18 cellular contexts compared by ENCODE assay signal in the genomic region with DNA sequence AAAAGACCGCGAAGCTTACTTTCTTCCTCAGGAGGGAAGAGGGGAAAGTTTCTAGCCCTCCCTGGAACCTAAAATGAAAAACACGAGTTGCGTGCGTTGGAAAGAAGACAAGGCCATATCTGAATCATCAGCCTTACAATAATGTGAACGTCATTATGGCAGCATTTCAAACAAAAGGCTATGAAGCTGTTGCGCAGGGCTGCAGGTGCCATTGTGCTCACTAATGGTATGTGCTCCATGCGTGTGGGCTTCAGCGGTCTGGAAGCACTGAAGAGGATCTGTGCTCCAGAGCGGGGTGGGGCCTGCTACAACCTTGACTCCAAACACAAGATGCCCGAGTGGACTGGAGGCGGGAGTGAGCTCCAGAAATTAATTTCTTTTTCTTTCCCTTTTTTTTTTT. TPM values are rescaled to one million over a fixed set of nuclear protein-coding genes. Genes with fewer than 3 reads are reported as not detected.
A peak's percentile ranks its signal among the peaks of the same experiment; 100 is the strongest.
DNase-seq lines count a peak whose midpoint lies in the region; ATAC-seq, FAIRE-seq and TF ChIP-seq lines count a peak whose summit lies in the region.
"Had no signal": no experiment of that assay in that cellular context is flagged by ENCODE, and none has a peak within 500 bp of the region (broad histone marks: within the 10 kb centered on the region; RNA-seq: fewer than 3 reads in every experiment).

No MANE protein-coding gene starts in this region.

- no TSS peak for BruUV-seq in K562 (replicated peaks; lab: Mats Ljungman, UMichigan)

- no peaks in the 10 kb centered on the region for H3K9me1 ChIP-seq in K562 (ENCODE audit: control insufficient read depth, insufficient read depth, low read length)

- peaks cover 18% of the 10 kb centered on the region for H3K4me1 Mint-ChIP-seq in activated CD8-positive, alpha-beta memory T cell treated with anti-CD3 and anti-CD28 coated beads, Interleukin-2, amount 10 ng/mL, durations not matched to agents 7 days and 5 days

- H3K27ac Mint-ChIP-seq in activated CD8-positive, alpha-beta memory T cell treated with anti-CD3 and anti-CD28 coated beads, Interleukin-2, amount 10 ng/mL, durations not matched to agents 7 days and 5 days: no peak overlapping the region
- H3K27ac Mint-ChIP-seq: CD8-positive, alpha-beta memory T cell had no signal

- no peak for TF ChIP-seq POLR2A in K562 (conservative IDR thresholded peaks at IDR 0.05)

- CTCF ChIA-PET in activated CD8-positive, alpha-beta memory T cell treated with anti-CD3 and anti-CD28 coated beads, Interleukin-2, amount 10 ng/mL, durations not matched to agents 7 days and 5 days (lab: Charles Lee): no interaction called here
- CTCF ChIA-PET in K562 (lab: Yijun Ruan, JAX; ENCODE audit: low intra/inter-chr PET ratio): no interaction called here

- ATAC-seq in activated CD8-positive, alpha-beta memory T cell treated with anti-CD3 and anti-CD28 coated beads, Interleukin-2, amount 10 ng/mL, durations not matched to agents 7 days and 5 days: no peak
- no peak; the same call in 2 of the 3 replicates for ATAC-seq in K562

- H3K27me3 Mint-ChIP-seq in activated CD8-positive, alpha-beta memory T cell treated with anti-CD3 and anti-CD28 coated beads, Interleukin-2, amount 10 ng/mL, durations not matched to agents 7 days and 5 days: no peaks in the 10 kb centered on the region
- H3K27me3 Mint-ChIP-seq: CD8-positive, alpha-beta memory T cell had no signal

- H3K36me3 Mint-ChIP-seq in activated CD8-positive, alpha-beta memory T cell treated with anti-CD3 and anti-CD28 coated beads, Interleukin-2, amount 10 ng/mL, durations not matched to agents 7 days and 5 days: peaks cover 1% of the 10 kb centered on the region
- H3K36me3 Mint-ChIP-seq: CD8-positive, alpha-beta memory T cell had no signal

- H3K79me2 ChIP-seq in K562 (ENCODE audit: control insufficient read depth, insufficient read depth, low read length): no peaks in the 10 kb centered on the region

- H3K4me3 ChIP-seq in K562 (no peak overlapping the region), fibroblast of pulmonary artery (replicated peaks; ENCODE audit: low read depth, low read length) (no peak overlapping the region)
- H3K4me3 ChIP-seq: BLaER1, PC-9 had no signal

- intact Hi-C loops in K562 (cut with micrococcal nuclease): no loop called here

- no peak overlapping the region for H3K27ac ChIP-seq in K562 (ENCODE audit: extremely low read depth, low read depth, low read length)
- H3K27ac ChIP-seq: 22Rv1, BLaER1 had no signal

- peak overlapping the region; percentile 63 for H2AFZ ChIP-seq in K562 (ENCODE audit: low read depth, low read length)
- H2AFZ ChIP-seq: PC-9 had no signal

- no peaks in the 10 kb centered on the region for H3K36me3 ChIP-seq in K562 (ENCODE audit: control insufficient read depth, insufficient read depth, low read length)
- H3K36me3 ChIP-seq: BLaER1 had no signal

- H3K9ac ChIP-seq in K562 (ENCODE audit: insufficient read depth in 1 of 2, low read depth in 2 of 2, low read length in 2 of 2): no peak overlapping the region
- H3K9ac ChIP-seq: BLaER1 had no signal

- no peak for TF ChIP-seq EP300 in K562 (IDR thresholded peaks at IDR 0.05; ENCODE audit: low read length)

- no peak for FAIRE-seq in K562 (lab: Jason Lieb, UNC)

- no peak overlapping the region for H3K4me3 Mint-ChIP-seq in activated CD8-positive, alpha-beta memory T cell treated with anti-CD3 and anti-CD28 coated beads, Interleukin-2, amount 10 ng/mL, durations not matched to agents 7 days and 5 days
- H3K4me3 Mint-ChIP-seq: CD8-positive, alpha-beta memory T cell had no signal

- in situ Hi-C loops in K562 (cut with MboI): no loop called here

- TF ChIP-seq CTCF in K562 (IDR thresholded peaks at IDR 0.05 in 2 of 3, conservative IDR thresholded peaks at IDR 0.05 in 1 of 3; ENCODE audit: insufficient read depth in 2 of 3, low read depth in 1 of 3, low read length in 3 of 3) (no peak), fibroblast of pulmonary artery (IDR thresholded peaks at IDR 0.05; ENCODE audit: low read length, missing control alignments) (no peak), GM10266 (IDR thresholded peaks at IDR 0.05; ENCODE audit: control insufficient read depth, insufficient read depth, low read depth, missing control alignments) (no peak)

- H3K27me3 ChIP-seq in K562 (ENCODE audit: control insufficient read depth in 2 of 2, insufficient read depth in 2 of 2, low read length in 2 of 2): no peaks in the 10 kb centered on the region
- H3K27me3 ChIP-seq: BLaER1 had no signal

- no peak for TF ChIP-seq RAD21 in K562 (CRISPR knock-in tag; conservative IDR thresholded peaks at IDR 0.05 in 1 of 2, IDR thresholded peaks at IDR 0.05 in 1 of 2)

- 76% methylated on average over 12 of the region's 12 CpGs for WGBS in K562 (ENCODE audit: insufficient coverage, low coverage, missing lambda C conversion rate)

- no peak overlapping the region for H3K4me2 ChIP-seq in K562 (ENCODE audit: insufficient read depth, low read length)
- H3K4me2 ChIP-seq: BLaER1, PC-9 had no signal

- H3K9me3 ChIP-seq in K562 (replicated peaks; ENCODE audit: control insufficient read depth, insufficient read depth, low read depth, low read length): no peaks in the 10 kb centered on the region
- H3K9me3 ChIP-seq: BLaER1 had no signal

- POLR2A ChIA-PET in K562 (lab: Yijun Ruan, JAX): interaction anchor here (0.6 kb wide), 1 partner anchor 12 kb away, joined by 3 read pairs; no protein-coding TSS in a partner anchor

- H4K20me1 ChIP-seq in K562 (replicated peaks; ENCODE audit: control insufficient read depth, insufficient read depth, low read length): no peaks in the 10 kb centered on the region
- H4K20me1 ChIP-seq: BLaER1 had no signal

- peak; percentile 32 for DNase-seq in activated CD8-positive, alpha-beta memory T cell treated with anti-CD3 and anti-CD28 coated beads for 24 hours
- DNase-seq in activated CD8-positive, alpha-beta memory T cell treated with anti-CD3 and anti-CD28 coated beads, Interleukin-2, amount 10 ng/mL, durations not matched to agents 7 days and 5 days: no peak
- DNase-seq in K562 (ENCODE audit: extremely low read depth in 1 of 4, low spot score in 3 of 4): no peak
- DNase-seq in fibroblast of pulmonary artery (ENCODE audit: low read depth): peak; percentile 57
- DNase-seq in stimulated activated CD8-positive, alpha-beta memory T cell treated with anti-CD3 and anti-CD28 coated beads, Interleukin-4, amount 100 ng/mL, for 48 hours: peak; percentile 20
- DNase-seq in NCI-H345 treated with DMSO at 0.1 percent for 48 hours (lab: John Stamatoyannopoulos, UW; ENCODE audit: unreplicated experiment): no peak
- DNase-seq in GM10266 (ENCODE audit: extremely low spot score): no peak
- DNase-seq in stimulated activated CD4-positive, alpha-beta T cell treated with anti-CD3 and anti-CD28 coated beads, Interleukin-4, amount 100 ng/mL, for 1 hour: no peak
- DNase-seq: CD8-positive, alpha-beta memory T cell; DND-41; GF-D8; H7; Kasumi-1; NCI-H187 treated with DMSO at 0.1 percent for 48 hours; NCI-H774; PC-9 had no signal

- no peaks in the 10 kb centered on the region for H3K9me3 Mint-ChIP-seq in activated CD8-positive, alpha-beta memory T cell treated with anti-CD3 and anti-CD28 coated beads, Interleukin-2, amount 10 ng/mL, durations not matched to agents 7 days and 5 days (ENCODE audit: low read depth)
- H3K9me3 Mint-ChIP-seq: CD8-positive, alpha-beta memory T cell had no signal

- peaks cover 0 to 5% of the 10 kb centered on the region in 2 experiments; a peak in 3 of 5 replicates for H3K4me1 ChIP-seq in K562 (replicated peaks in 1 of 2; ENCODE audit: control insufficient read depth in 2 of 2, insufficient read depth in 2 of 2, low read length in 2 of 2)
- H3K4me1 ChIP-seq: BLaER1 had no signal

RNA-seq across cellular contexts. Expression of a gene that starts 12.1 kb away (rescaled TPM):
- 100 to 1,000 TPM; 149 to 189 TPM for total RNA-seq in activated CD8-positive, alpha-beta memory T cell treated with anti-CD3 and anti-CD28 coated beads, Interleukin-2, amount 10 ng/mL, durations not matched to agents 7 days and 5 days
- total RNA-seq in K562 (2011; cell fraction: chromatin; rRNA removed; ENCODE audit: low replicate concordance): 46.6 and 100 TPM in 2 replicates
- total RNA-seq in K562 (2011; cell fraction: nucleolus; rRNA removed): 19.2 and 28.7 TPM in 2 replicates
- 61.2 and 107 TPM in 2 replicates for total RNA-seq in K562 (2011; cell fraction: nucleoplasm; rRNA removed)
- total RNA-seq in K562 (2014; rRNA removed) (29.9 and 69.7 TPM in 2 replicates), K562 (2014; rRNA removed; fragmentation: Illumina TruSeq; extraction: Trizol) (133 and 137 TPM in 2 replicates), K562 (2015; rRNA removed; fragmentation: Illumina TruSeq; extraction: Trizol) (98.0 and 101 TPM in 2 replicates), K562 (2021) (103 and 107 TPM in 2 replicates)
- polyA plus RNA-seq in K562 (2011; rRNA removed) (196 and 274 TPM in 2 replicates), K562 (2014; fragmentation: Illumina TruSeq; extraction: Trizol) (167 and 198 TPM in 2 replicates), K562 (2014; fragmentation: Nextera tagmentation; extraction: Ambion mirVana) (100 to 1,000 TPM; 136 to 198 TPM), K562 (2014; rRNA removed) (75.6 and 98.3 TPM in 2 replicates)
- polyA plus RNA-seq in K562 (2011; cell fraction: cytosol; rRNA removed): 134 and 189 TPM in 2 replicates
- 41.9 and 62.4 TPM in 2 replicates for polyA plus RNA-seq in K562 (2011; cell fraction: nucleus; rRNA removed)
- 83.3 and 92.2 TPM in 2 replicates for polyA plus RNA-seq in K562 (2012)
- 158 and 175 TPM in 2 replicates for polyA minus RNA-seq in K562 (2011; rRNA and poly(A)+ RNA removed)
- polyA minus RNA-seq in K562 (2011; cell fraction: cytosol; rRNA and poly(A)+ RNA removed): 36.2 and 49.2 TPM in 2 replicates
- polyA minus RNA-seq in K562 (2011; cell fraction: nucleus; rRNA and poly(A)+ RNA removed): 18.0 and 42.0 TPM in 2 replicates

RNA-seq across cellular contexts. Expression of a gene that starts 26.5 kb away (rescaled TPM):
- total RNA-seq in activated CD8-positive, alpha-beta memory T cell treated with anti-CD3 and anti-CD28 coated beads, Interleukin-2, amount 10 ng/mL, durations not matched to agents 7 days and 5 days: 10 to 100 TPM; 48.7 to 58.2 TPM
- total RNA-seq in K562 (2011; cell fraction: chromatin; rRNA removed; ENCODE audit: low replicate concordance): 55.4 and 66.2 TPM in 2 replicates
- total RNA-seq in K562 (2011; cell fraction: nucleolus; rRNA removed): 28.7 and 33.7 TPM in 2 replicates
- 38.4 and 44.9 TPM in 2 replicates for total RNA-seq in K562 (2011; cell fraction: nucleoplasm; rRNA removed)
- 12.9 and 16.4 TPM in 2 replicates for total RNA-seq in K562 (2014; rRNA removed)
- total RNA-seq in K562 (2014; rRNA removed; fragmentation: Illumina TruSeq; extraction: Trizol): 18.5 and 18.6 TPM in 2 replicates
- 17.9 and 22.4 TPM in 2 replicates for total RNA-seq in K562 (2015; rRNA removed; fragmentation: Illumina TruSeq; extraction: Trizol)
- total RNA-seq in K562 (2021): 33.5 and 38.3 TPM in 2 replicates
- 28.8 and 30.7 TPM in 2 replicates for polyA plus RNA-seq in K562 (2011; rRNA removed)
- polyA plus RNA-seq in K562 (2011; cell fraction: cytosol; rRNA removed): 15.9 and 17.2 TPM in 2 replicates
- polyA plus RNA-seq in K562 (2011; cell fraction: nucleus; rRNA removed): 18.4 and 18.6 TPM in 2 replicates
- polyA plus RNA-seq in K562 (2012): 25.1 and 43.3 TPM in 2 replicates
- polyA plus RNA-seq in K562 (2014; fragmentation: Illumina TruSeq; extraction: Trizol): 44.1 and 56.6 TPM in 2 replicates
- 10 to 100 TPM; 15.0 to 18.1 TPM for polyA plus RNA-seq in K562 (2014; fragmentation: Nextera tagmentation; extraction: Ambion mirVana)
- 21.8 and 24.6 TPM in 2 replicates for polyA plus RNA-seq in K562 (2014; rRNA removed)
- 31.2 and 33.8 TPM in 2 replicates for polyA minus RNA-seq in K562 (2011; rRNA and poly(A)+ RNA removed)
- 31.9 and 37.7 TPM in 2 replicates for polyA minus RNA-seq in K562 (2011; cell fraction: cytosol; rRNA and poly(A)+ RNA removed)
- polyA minus RNA-seq in K562 (2011; cell fraction: nucleus; rRNA and poly(A)+ RNA removed): 9.7 and 17.2 TPM in 2 replicates

Comparison
In these comparisons a context has a peak if more than half of its experiments do, and no peak if none do; other contexts are left out.
1. DNase-seq: peak in activated CD8-positive, alpha-beta memory T cell treated with anti-CD3 and anti-CD28 coated beads for 24 hours (single experiment), fibroblast of pulmonary artery (single experiment) and stimulated activated CD8-positive, alpha-beta memory T cell treated with anti-CD3 and anti-CD28 coated beads, Interleukin-4, amount 100 ng/mL, for 48 hours (single experiment); none in activated CD8-positive, alpha-beta memory T cell treated with anti-CD3 and anti-CD28 coated beads, Interleukin-2, amount 10 ng/mL, durations not matched to agents 7 days and 5 days (single experiment), K562 (0 of 4), NCI-H345 treated with DMSO at 0.1 percent for 48 hours (single experiment), GM10266 (single experiment) and stimulated activated CD4-positive, alpha-beta T cell treated with anti-CD3 and anti-CD28 coated beads, Interleukin-4, amount 100 ng/mL, for 1 hour (single experiment).